In genomic region chrX:47182106-47182700, GRCh38 we compare ENCODE assay signal across 17 cellular contexts.
"Had no signal": no experiment of that assay in that cellular context is flagged by ENCODE, and none has a peak within 500 bp of the region (broad histone marks: within the 10 kb centered on the region; RNA-seq: fewer than 3 reads in every experiment).

No MANE protein-coding gene starts in this region.

- H3K9me3 Mint-ChIP-seq: naive thymus-derived CD4-positive, alpha-beta T cell had no signal

- DNase-seq: effector CD4-positive, alpha-beta T cell; foreskin melanocyte; hippocampal formation; mesendoderm; naive thymus-derived CD4-positive, alpha-beta T cell; stimulated activated CD4-positive, alpha-beta T cell treated with anti-CD3 and anti-CD28 coated beads, Interleukin-2, amount 100 ng/mL, for 24 hours; stimulated activated CD4-positive, alpha-beta T cell treated with anti-CD3 and anti-CD28 coated beads, Interleukin-4, amount 100 ng/mL, for 4 hours; stimulated activated naive CD4-positive, alpha-beta T cell; stomach; substantia nigra; trophoblast cell had no signal

- H3K27ac Mint-ChIP-seq: neural progenitor cell had no signal

- FAIRE-seq: islet of Langerhans, pancreas had no signal

- H3K36me3 ChIP-seq: neural progenitor cell, prostate gland had no signal

- H3K27ac ChIP-seq: coronary artery, neural progenitor cell, pancreas, prostate gland, right lobe of liver, stomach had no signal

- H3K4me3 Mint-ChIP-seq: naive thymus-derived CD4-positive, alpha-beta T cell; neural progenitor cell had no signal

- H3K4me1 Mint-ChIP-seq: neural progenitor cell had no signal

- H3K27me3 ChIP-seq: neural progenitor cell, pancreas, right lobe of liver had no signal

- ATAC-seq: naive thymus-derived CD4-positive, alpha-beta T cell; pancreas had no signal

- H3K27me3 Mint-ChIP-seq: naive thymus-derived CD4-positive, alpha-beta T cell had no signal

- H3K4me1 ChIP-seq: neural progenitor cell, pancreas, prostate gland, right lobe of liver, stomach had no signal

- H3K9ac ChIP-seq: neural progenitor cell had no signal

- H3K4me3 ChIP-seq: coronary artery, neural progenitor cell, pancreas, prostate gland, right lobe of liver, stomach had no signal

- H3K9me3 ChIP-seq: pancreas, prostate gland, right lobe of liver, stomach had no signal
